Comparison of ENCODE assay signal across 8 cellular contexts in genomic region chr14:69648480-69649414, GRCh38. TPM values are rescaled to one million over a fixed set of nuclear protein-coding genes. Genes with fewer than 3 reads are reported as not detected.
DNase-seq lines count a peak whose midpoint lies in the region; ATAC-seq and FAIRE-seq lines count a peak whose summit lies in the region.

No MANE protein-coding gene starts in this region.

- no peaks in the 10 kb centered on the region for H3K36me3 ChIP-seq in HAP-1 (replicated peaks)

- no peaks in the 10 kb centered on the region for H3K9me3 Mint-ChIP-seq in T-helper 2 cell treated with Interferon-gamma antibody and Interleukin-4, amounts not matched to agents 5 μg/mL and 100 μg/mL, for 36 hours
- no peaks in the 10 kb centered on the region for H3K9me3 Mint-ChIP-seq in activated naive CD8-positive, alpha-beta T cell treated with anti-CD3 and anti-CD28 coated beads, Interleukin-2, amount 10 ng/mL, durations not matched to agents 7 days and 5 days

- no peaks in the 10 kb centered on the region for H3K27me3 Mint-ChIP-seq in T-helper 2 cell treated with Interferon-gamma antibody and Interleukin-4, amounts not matched to agents 5 μg/mL and 100 μg/mL, for 36 hours (ENCODE audit: low read depth)
- no peaks in the 10 kb centered on the region for H3K27me3 Mint-ChIP-seq in activated naive CD8-positive, alpha-beta T cell treated with anti-CD3 and anti-CD28 coated beads, Interleukin-2, amount 10 ng/mL, durations not matched to agents 7 days and 5 days

- H3K27me3 ChIP-seq in HAP-1 (ENCODE audit: low read depth): no peaks in the 10 kb centered on the region

- FAIRE-seq in HTR-8/SVneo (lab: Jason Lieb, UNC): peak; percentile 36
- FAIRE-seq in urothelium cell line (lab: Jason Lieb, UNC): no peak

- no peak for DNase-seq in T-helper 2 cell treated with Interferon-gamma antibody and Interleukin-4, amounts not matched to agents 5 μg/mL and 100 μg/mL, for 36 hours (ENCODE audit: low spot score)
- DNase-seq in T-helper 2 cell (no peak), HTR-8/SVneo (ENCODE audit: insufficient read length, low spot score) (no peak), left lobe of liver (ENCODE audit: low spot score) (no peak), urothelium cell line (ENCODE audit: low spot score) (peak; percentile 66), HAP-1 (ENCODE audit: low spot score in 2 of 2) (no peak)
- no peak for DNase-seq in activated naive CD8-positive, alpha-beta T cell treated with anti-CD3 and anti-CD28 coated beads, Interleukin-2, amount 10 ng/mL, durations not matched to agents 7 days and 5 days
- DNase-seq in NK-92 treated with Interleukin-12 subunit alpha and Interleukin-12 subunit beta, amount 100 ng/mL, for 24 hours (lab: John Stamatoyannopoulos, UW): no peak

- H3K36me3 Mint-ChIP-seq in T-helper 2 cell treated with Interferon-gamma antibody and Interleukin-4, amounts not matched to agents 5 μg/mL and 100 μg/mL, for 36 hours (ENCODE audit: low read depth): peaks cover 21% of the 10 kb centered on the region
- peaks cover 23% of the 10 kb centered on the region for H3K36me3 Mint-ChIP-seq in activated naive CD8-positive, alpha-beta T cell treated with anti-CD3 and anti-CD28 coated beads, Interleukin-2, amount 10 ng/mL, durations not matched to agents 7 days and 5 days

- no peaks in the 10 kb centered on the region for H3K4me1 ChIP-seq in HAP-1

- ATAC-seq in activated naive CD8-positive, alpha-beta T cell treated with anti-CD3 and anti-CD28 coated beads, Interleukin-2, amount 10 ng/mL, durations not matched to agents 7 days and 5 days (ENCODE audit: low read depth): no peak
- peak; percentile 89 for ATAC-seq in left lobe of liver

- peak overlapping the region; percentile 25 for H3K4me3 Mint-ChIP-seq in T-helper 2 cell treated with Interferon-gamma antibody and Interleukin-4, amounts not matched to agents 5 μg/mL and 100 μg/mL, for 36 hours
- H3K4me3 Mint-ChIP-seq in activated naive CD8-positive, alpha-beta T cell treated with anti-CD3 and anti-CD28 coated beads, Interleukin-2, amount 10 ng/mL, durations not matched to agents 7 days and 5 days: peak overlapping the region; percentile 62

- peak overlapping the region; percentile 80 for H3K27ac Mint-ChIP-seq in T-helper 2 cell treated with Interferon-gamma antibody and Interleukin-4, amounts not matched to agents 5 μg/mL and 100 μg/mL, for 36 hours
- H3K27ac Mint-ChIP-seq in activated naive CD8-positive, alpha-beta T cell treated with anti-CD3 and anti-CD28 coated beads, Interleukin-2, amount 10 ng/mL, durations not matched to agents 7 days and 5 days: peak overlapping the region; percentile 80

- H3K4me1 Mint-ChIP-seq in T-helper 2 cell treated with Interferon-gamma antibody and Interleukin-4, amounts not matched to agents 5 μg/mL and 100 μg/mL, for 36 hours (ENCODE audit: low read depth): peaks cover 65% of the 10 kb centered on the region
- H3K4me1 Mint-ChIP-seq in activated naive CD8-positive, alpha-beta T cell treated with anti-CD3 and anti-CD28 coated beads, Interleukin-2, amount 10 ng/mL, durations not matched to agents 7 days and 5 days: peaks cover 51% of the 10 kb centered on the region

- POLR2A ChIA-PET in activated naive CD8-positive, alpha-beta T cell treated with anti-CD3 and anti-CD28 coated beads, Interleukin-2, amount 10 ng/mL, durations not matched to agents 7 days and 5 days (lab: Charles Lee): interaction anchor here (1.0 to 1.4 kb wide), 2 partner anchors 10 to 13 kb away, joined by 4 read pairs; no protein-coding TSS in a partner anchor

- no peak overlapping the region for H3K4me3 ChIP-seq in HAP-1

- in situ Hi-C loops in HAP-1 (cut with MboI; ENCODE audit: low sequenced_read_pairs): no loop called here

- no peaks in the 10 kb centered on the region for H3K9me3 ChIP-seq in HAP-1

RNA-seq across cellular contexts. Expression of gene SUSD6, which starts 37.4 kb away (rescaled TPM):
- total RNA-seq in activated naive CD8-positive, alpha-beta T cell treated with anti-CD3 and anti-CD28 coated beads, Interleukin-2, amount 10 ng/mL, durations not matched to agents 7 days and 5 days: 10 to 100 TPM; 42.9 to 44.5 TPM
- 14.8 TPM for total RNA-seq in left lobe of liver
